Comparison of ENCODE assay signal across 8 cellular contexts in genomic region chr6:149450679-149451360, GRCh38. TPM values are rescaled to one million over a fixed set of nuclear protein-coding genes. Genes with fewer than 3 reads are reported as not detected.
A peak's percentile ranks its signal among the peaks of the same experiment; 100 is the strongest.
DNase-seq lines count a peak whose midpoint lies in the region; ATAC-seq lines count a peak whose summit lies in the region.
"Had no signal": no experiment of that assay in that cellular context is flagged by ENCODE, and none has a peak within 500 bp of the region (broad histone marks: within the 10 kb centered on the region; RNA-seq: fewer than 3 reads in every experiment).

No MANE protein-coding gene starts in this region.

- peak overlapping the region; percentile 69; the same call in 1 of the 2 replicates for H3K9ac ChIP-seq in HUES64 (ENCODE audit: low read depth, low read length)

- H3K27ac ChIP-seq in HUES64 (ENCODE audit: low read depth, low read length): no peak overlapping the region

- DNase-seq in cerebellar cortex (ENCODE audit: low spot score) (peak; percentile 29), left lobe of liver (ENCODE audit: low spot score) (peak; percentile 59)

- peak overlapping the region; percentile 63 for H3K4me3 ChIP-seq in HUES64 (ENCODE audit: low read length)

- peaks cover 33% of the 10 kb centered on the region for H3K36me3 Mint-ChIP-seq in stimulated activated memory B cell treated with anti-CD40 and anti-IgM and Interleukin-4, amounts not matched to agents 10 μg/mL and 1 μg/mL and 100 μg/mL, for 72 hours

- no peak overlapping the region for H3K4me3 Mint-ChIP-seq in stimulated activated memory B cell treated with anti-CD40 and anti-IgM and Interleukin-4, amounts not matched to agents 10 μg/mL and 1 μg/mL and 100 μg/mL, for 72 hours

- WGBS in HUES64: 5% methylated on average over 85 of the region's 85 CpGs

- H3K27me3 ChIP-seq in HUES64 (ENCODE audit: insufficient read depth, low read length): peaks cover 49% of the 10 kb centered on the region

- H3K9me3 Mint-ChIP-seq in stimulated activated memory B cell treated with anti-CD40 and anti-IgM and Interleukin-4, amounts not matched to agents 10 μg/mL and 1 μg/mL and 100 μg/mL, for 72 hours: no peaks in the 10 kb centered on the region

- H3K9me3 ChIP-seq in HUES64 (ENCODE audit: insufficient read depth, low read depth, low read length): no peaks in the 10 kb centered on the region

- no peaks in the 10 kb centered on the region for H3K4me1 ChIP-seq in HUES64 (ENCODE audit: insufficient read depth, low read length)

- no peaks in the 10 kb centered on the region for H3K27me3 Mint-ChIP-seq in stimulated activated memory B cell treated with anti-CD40 and anti-IgM and Interleukin-4, amounts not matched to agents 10 μg/mL and 1 μg/mL and 100 μg/mL, for 72 hours

- H3K4me1 Mint-ChIP-seq in stimulated activated memory B cell treated with anti-CD40 and anti-IgM and Interleukin-4, amounts not matched to agents 10 μg/mL and 1 μg/mL and 100 μg/mL, for 72 hours: peaks cover 16% of the 10 kb centered on the region

- ATAC-seq in left lobe of liver (peak; percentile 45), GM21528 (IDR thresholded peaks at IDR 0.05; ENCODE audit: low FRiP score, unreplicated experiment) (no peak), HG02623 (IDR thresholded peaks at IDR 0.05; ENCODE audit: unreplicated experiment) (no peak), HG02610 (IDR thresholded peaks at IDR 0.05; ENCODE audit: unreplicated experiment) (no peak)
- peak; percentile 50 for ATAC-seq in stimulated activated memory B cell treated with anti-CD40 and anti-IgM and Interleukin-4, amounts not matched to agents 10 μg/mL and 1 μg/mL and 100 μg/mL, for 72 hours

- no peaks in the 10 kb centered on the region for H3K36me3 ChIP-seq in HUES64 (ENCODE audit: insufficient read depth, low read length)

- H3K27ac Mint-ChIP-seq in stimulated activated memory B cell treated with anti-CD40 and anti-IgM and Interleukin-4, amounts not matched to agents 10 μg/mL and 1 μg/mL and 100 μg/mL, for 72 hours: no peak overlapping the region

RNA-seq across cellular contexts. Expression of gene ZC3H12D, which starts 34.0 kb away (rescaled TPM):
- polyA plus RNA-seq in HUES64 (2013, experiment 1 of 2): 0.05 TPM
- polyA plus RNA-seq in HUES64 (2013, experiment 2 of 2): 0.19 TPM
- total RNA-seq in left lobe of liver: 0.86 TPM

RNA-seq across cellular contexts. Expression of gene SUMO4, which starts 50.8 kb away (rescaled TPM):
- 0.35 TPM for polyA plus RNA-seq in HUES64 (2013, experiment 1 of 2)
- polyA plus RNA-seq in HUES64 (2013, experiment 2 of 2): not detected
- 1.1 TPM for total RNA-seq in left lobe of liver
- polyA plus RNA-seq: adipose tissue had no signal

Comparison
In these comparisons a context has a peak if more than half of its experiments do, and no peak if none do; other contexts are left out.
1. ATAC-seq: peak in left lobe of liver (single experiment) and stimulated activated memory B cell treated with anti-CD40 and anti-IgM and Interleukin-4, amounts not matched to agents 10 μg/mL and 1 μg/mL and 100 μg/mL, for 72 hours (single experiment); none in GM21528 (single experiment), HG02623 (single experiment) and HG02610 (single experiment).